8 cellular contexts compared by ENCODE assay signal in the genomic region with DNA sequence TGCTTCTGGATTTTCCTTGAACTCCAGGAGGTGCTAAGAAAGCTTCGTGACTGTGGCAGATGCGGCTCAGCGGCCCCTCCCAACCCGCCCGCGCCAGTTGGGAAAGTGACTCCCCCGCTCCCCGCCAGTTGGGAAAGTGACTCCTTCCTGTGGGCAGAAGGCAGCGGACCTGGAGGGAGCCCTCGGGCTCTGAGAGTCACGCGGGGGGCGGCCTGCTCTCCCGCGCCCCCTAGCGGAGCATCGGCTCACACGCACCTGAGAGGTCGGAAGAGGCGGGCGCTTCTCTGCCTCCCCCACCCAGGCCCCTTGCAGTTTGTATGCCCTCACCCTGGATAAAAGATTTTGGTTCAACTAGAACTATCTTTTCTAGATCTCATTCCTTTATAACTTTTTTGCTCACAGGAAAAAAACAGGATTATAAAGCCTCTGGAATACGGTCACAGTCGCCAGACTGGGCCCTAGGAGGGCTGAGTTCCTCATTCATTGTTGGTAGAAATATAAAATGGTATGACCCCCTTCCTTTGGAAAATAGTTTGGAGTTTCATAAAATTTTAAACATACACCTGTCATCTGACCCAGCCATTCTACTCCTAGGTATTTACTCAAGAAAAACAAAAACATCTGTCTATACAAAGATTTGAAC.
DNase-seq lines count a peak whose midpoint lies in the region; ATAC-seq and TF ChIP-seq lines count a peak whose summit lies in the region.

No MANE protein-coding gene starts in this region.

- peaks cover 5% of the 10 kb centered on the region in 2 donors for H3K9me3 Mint-ChIP-seq in activated T-cell treated with anti-CD3 and anti-CD28 coated beads, Interleukin-2, amount 50 U/mL, for 72 hours

- peak in 1 of 2 donors; percentile 24 for ATAC-seq in activated T-cell treated with anti-CD3 and anti-CD28 coated beads, Interleukin-2, amount 50 U/mL, for 72 hours (replicated peaks in 1 of 2)

- no peak overlapping the region for H4K91ac ChIP-seq in mesenchymal stem cell (ENCODE audit: low read length)

- no peak overlapping the region for H2AFZ ChIP-seq in mesenchymal stem cell (ENCODE audit: low read depth, low read length)

- no peak overlapping the region for H3K18ac ChIP-seq in mesenchymal stem cell (ENCODE audit: low read depth in 1 of 2, low read length in 2 of 2)

- H2BK5ac ChIP-seq in mesenchymal stem cell (ENCODE audit: low read depth, low read length, poor library complexity, severe bottlenecking): no peak overlapping the region

- no peak overlapping the region for H3K4ac ChIP-seq in mesenchymal stem cell (ENCODE audit: low read depth in 1 of 2, low read length in 2 of 2)

- H3K79me1 ChIP-seq in mesenchymal stem cell (replicated peaks; ENCODE audit: low read length, poor library complexity, severe bottlenecking): no peaks in the 10 kb centered on the region

- H3K27ac ChIP-seq in 22Rv1: no peak overlapping the region
- no peak overlapping the region for H3K27ac ChIP-seq in mesenchymal stem cell (ENCODE audit: low read length, poor library complexity, severe bottlenecking)

- H2BK120ac ChIP-seq in mesenchymal stem cell (ENCODE audit: low read depth, low read length): no peak overlapping the region

- no peak overlapping the region for H4K8ac ChIP-seq in mesenchymal stem cell (ENCODE audit: low read length)

- no peak overlapping the region for H3K23ac ChIP-seq in mesenchymal stem cell (ENCODE audit: low read length in 2 of 2)

- no peak overlapping the region for H3K27ac Mint-ChIP-seq in activated T-cell treated with anti-CD3 and anti-CD28 coated beads, Interleukin-2, amount 50 U/mL, for 72 hours

- no peak overlapping the region for H3K4me2 ChIP-seq in mesenchymal stem cell (ENCODE audit: low read length, poor library complexity, severe bottlenecking)

- peaks cover 9% of the 10 kb centered on the region for H3K4me1 ChIP-seq in mesenchymal stem cell (ENCODE audit: control insufficient read depth, insufficient read depth, low read depth, low read length)

- H3K9me3 ChIP-seq in mesenchymal stem cell (ENCODE audit: control insufficient read depth, low read length): peaks cover 6% of the 10 kb centered on the region

- no peak overlapping the region for H2BK12ac ChIP-seq in mesenchymal stem cell (ENCODE audit: low read length in 2 of 2)

- H3K4me3 ChIP-seq in H7 (ENCODE audit: insufficient read depth, low read depth, low read length): no peak overlapping the region
- no peak overlapping the region for H3K4me3 ChIP-seq in retinal pigment epithelial cell (ENCODE audit: low read length)
- peak overlapping the region in 1 of 2 experiments; percentile 61 for H3K4me3 ChIP-seq in mesenchymal stem cell (ENCODE audit: insufficient read depth in 1 of 2, low read depth in 1 of 2, low read length in 2 of 2)

- H3K36me3 ChIP-seq in H7 (replicated peaks; ENCODE audit: control insufficient read depth, insufficient read depth, low read length): no peaks in the 10 kb centered on the region
- H3K36me3 ChIP-seq in mesenchymal stem cell (ENCODE audit: control insufficient read depth in 1 of 2, insufficient read depth in 2 of 2, low read depth in 1 of 2, low read length in 2 of 2): no peaks in the 10 kb centered on the region

- H3K4me1 Mint-ChIP-seq in activated T-cell treated with anti-CD3 and anti-CD28 coated beads, Interleukin-2, amount 50 U/mL, for 72 hours (ENCODE audit: low read depth): peaks cover 15% of the 10 kb centered on the region

- peaks cover 72% of the 10 kb centered on the region for H3K27me3 Mint-ChIP-seq in activated T-cell treated with anti-CD3 and anti-CD28 coated beads, Interleukin-2, amount 50 U/mL, for 72 hours (ENCODE audit: low read depth)

- H3K36me3 Mint-ChIP-seq in activated T-cell treated with anti-CD3 and anti-CD28 coated beads, Interleukin-2, amount 50 U/mL, for 72 hours (ENCODE audit: insufficient read depth in 2 of 2): peaks cover 5 to 6% of the 10 kb centered on the region in 2 donors

- H2BK15ac ChIP-seq in mesenchymal stem cell (ENCODE audit: low read depth, poor library complexity, severe bottlenecking): no peak overlapping the region

- DNase-seq in H7: peak; percentile 94
- DNase-seq in activated T-cell treated with anti-CD3 and anti-CD28 coated beads, Interleukin-2, amount 50 U/mL, for 72 hours: peak; percentile 33 to 52
- DNase-seq in germinal center (ENCODE audit: low spot score): peak; percentile 72
- DNase-seq in retinal pigment epithelial cell (ENCODE audit: low read depth): no peak
- DNase-seq in mesenchymal stem cell: no peak
- no peak for DNase-seq in hippocampal formation (lab: John Stamatoyannopoulos, UW)
- DNase-seq in NOMO-1 treated with DMSO at 0.1 percent for 48 hours (lab: John Stamatoyannopoulos, UW; ENCODE audit: unreplicated experiment): no peak

- peak; percentile 86 for TF ChIP-seq CTCF in 22Rv1 (IDR thresholded peaks at IDR 0.05)
- peak; percentile 75 for TF ChIP-seq CTCF in retinal pigment epithelial cell (conservative IDR thresholded peaks at IDR 0.05; ENCODE audit: low read depth, low read length)

- 58% methylated on average over 22 of the region's 23 CpGs for WGBS in mesenchymal stem cell

- H3K14ac ChIP-seq in mesenchymal stem cell (ENCODE audit: low read length in 2 of 2): no peak overlapping the region

- no peak overlapping the region for H3K9ac ChIP-seq in mesenchymal stem cell (ENCODE audit: low read length)

- no peak overlapping the region for H2AK5ac ChIP-seq in mesenchymal stem cell (ENCODE audit: low read length, severe bottlenecking)

- H3K27me3 ChIP-seq in H7 (ENCODE audit: control insufficient read depth, insufficient read depth, low read length) (no peaks in the 10 kb centered on the region; the same call in 1 of the 2 replicates), mesenchymal stem cell (ENCODE audit: control insufficient read depth in 1 of 2, insufficient read depth in 1 of 2, low read length in 2 of 2) (peaks cover 26 to 41% of the 10 kb centered on the region in 2 experiments)

- H3K4me3 Mint-ChIP-seq in activated T-cell treated with anti-CD3 and anti-CD28 coated beads, Interleukin-2, amount 50 U/mL, for 72 hours: peak overlapping the region; percentile 29 to 65

Comparison
In these comparisons a context has a peak if more than half of its experiments do, and no peak if none do; other contexts are left out.
1. DNase-seq: peak in H7 (single experiment), activated T-cell treated with anti-CD3 and anti-CD28 coated beads, Interleukin-2, amount 50 U/mL, for 72 hours (2 of 2) and germinal center (single experiment); none in retinal pigment epithelial cell (single experiment), mesenchymal stem cell (single experiment), hippocampal formation (0 of 2) and NOMO-1 treated with DMSO at 0.1 percent for 48 hours (single experiment).